In genomic region chr15:87263296-87263695, GRCh38 we compare ENCODE assay signal across 26 cellular contexts.
"Had no signal": no experiment of that assay in that cellular context is flagged by ENCODE, and none has a peak within 500 bp of the region (broad histone marks: within the 10 kb centered on the region; RNA-seq: fewer than 3 reads in every experiment).

No MANE protein-coding gene starts in this region.

- DNase-seq: hypothalamus; immature natural killer cell; left ventricle myocardium inferior; midbrain; mucosa of descending colon; naive thymus-derived CD4-positive, alpha-beta T cell; ovary; stimulated activated CD4-positive, alpha-beta T cell treated with anti-CD3 and anti-CD28 coated beads, Interleukin-12 subunit alpha, Interleukin-12 subunit beta, amount 100 ng/mL, for 4 hours; stimulated activated CD4-positive, alpha-beta T cell treated with anti-CD3 and anti-CD28 coated beads, Interleukin-15, amount 100 ng/mL, for 24 hours; stimulated activated CD4-positive, alpha-beta T cell treated with anti-CD3 and anti-CD28 coated beads, Interleukin-2, amount 100 ng/mL, for 24 hours; stimulated activated CD4-positive, alpha-beta T cell treated with anti-CD3 and anti-CD28 coated beads, Interleukin-4, amount 100 ng/mL, for 1 hour; stimulated activated naive B cell treated with anti-CD40 and anti-IgM and Interleukin-4, amounts not matched to agents 10 μg/mL and 1 μg/mL and 100 μg/mL, for 72 hours; stimulated activated naive CD8-positive, alpha-beta T cell treated with anti-CD3 and anti-CD28 coated beads, Interleukin-15, Interleukin-2, amounts not matched to agents 100 U/mL and 50 U/mL, for 24 hours; tibial artery had no signal

- H3K36me3 Mint-ChIP-seq: immature natural killer cell; memory B cell; naive thymus-derived CD4-positive, alpha-beta T cell; stimulated activated naive B cell treated with anti-CD40 and anti-IgM and Interleukin-4, amounts not matched to agents 10 μg/mL and 1 μg/mL and 100 μg/mL, for 72 hours; type B pancreatic cell had no signal

- H3K36me3 ChIP-seq: left ventricle myocardium inferior, ovary, right atrium auricular region, suprapubic skin, thoracic aorta, tibial artery, uterus had no signal

- H3K4me3 Mint-ChIP-seq: immature natural killer cell; memory B cell; naive thymus-derived CD4-positive, alpha-beta T cell; natural killer cell treated with Interleukin-12 subunit alpha and Interleukin-12 subunit beta and Interleukin-15 and Interleukin-18, amount 100 ng/mL, for 72 hours; stimulated activated naive B cell treated with anti-CD40 and anti-IgM and Interleukin-4, amounts not matched to agents 10 μg/mL and 1 μg/mL and 100 μg/mL, for 72 hours; type B pancreatic cell had no signal

- H3K27ac ChIP-seq: left ventricle myocardium inferior, ovary, right atrium auricular region, skin epidermis, suprapubic skin, thoracic aorta, tibial artery, uterus had no signal

- H3K4me3 ChIP-seq: left ventricle myocardium inferior, lung, mucosa of descending colon, ovary, right atrium auricular region, skin epidermis, suprapubic skin, thoracic aorta, tibial artery, uterus had no signal

- H3K27me3 ChIP-seq: ovary, right atrium auricular region, suprapubic skin, tibial artery, uterus had no signal

- ATAC-seq: mucosa of descending colon; naive thymus-derived CD4-positive, alpha-beta T cell; natural killer cell treated with Interleukin-12 subunit alpha and Interleukin-12 subunit beta and Interleukin-15 and Interleukin-18, amount 100 ng/mL, for 72 hours; sciatic nerve; stimulated activated naive B cell treated with anti-CD40 and anti-IgM and Interleukin-4, amounts not matched to agents 10 μg/mL and 1 μg/mL and 100 μg/mL, for 72 hours; stimulated activated naive CD8-positive, alpha-beta T cell treated with anti-CD3 and anti-CD28 coated beads, Interleukin-15, Interleukin-2, amounts not matched to agents 100 U/mL and 50 U/mL, for 24 hours had no signal

- H3K27ac Mint-ChIP-seq: immature natural killer cell; memory B cell; naive thymus-derived CD4-positive, alpha-beta T cell; natural killer cell treated with Interleukin-12 subunit alpha and Interleukin-12 subunit beta and Interleukin-15 and Interleukin-18, amount 100 ng/mL, for 72 hours; progenitor cell of endocrine pancreas; stimulated activated naive B cell treated with anti-CD40 and anti-IgM and Interleukin-4, amounts not matched to agents 10 μg/mL and 1 μg/mL and 100 μg/mL, for 72 hours; type B pancreatic cell had no signal

- FAIRE-seq: islet of Langerhans had no signal

- H3K27me3 Mint-ChIP-seq: memory B cell; natural killer cell treated with Interleukin-12 subunit alpha and Interleukin-12 subunit beta and Interleukin-15 and Interleukin-18, amount 100 ng/mL, for 72 hours; stimulated activated naive B cell treated with anti-CD40 and anti-IgM and Interleukin-4, amounts not matched to agents 10 μg/mL and 1 μg/mL and 100 μg/mL, for 72 hours had no signal

- H3K4me1 ChIP-seq: left ventricle myocardium inferior, right atrium auricular region, suprapubic skin, tibial artery, uterus had no signal

- H3K9me3 ChIP-seq: ovary, right atrium auricular region, suprapubic skin, thoracic aorta, tibial artery, uterus had no signal

- H3K4me1 Mint-ChIP-seq: immature natural killer cell; memory B cell; naive thymus-derived CD4-positive, alpha-beta T cell; stimulated activated naive B cell treated with anti-CD40 and anti-IgM and Interleukin-4, amounts not matched to agents 10 μg/mL and 1 μg/mL and 100 μg/mL, for 72 hours had no signal
